ENCODE assay signal across 16 cellular contexts in the genomic region with DNA sequence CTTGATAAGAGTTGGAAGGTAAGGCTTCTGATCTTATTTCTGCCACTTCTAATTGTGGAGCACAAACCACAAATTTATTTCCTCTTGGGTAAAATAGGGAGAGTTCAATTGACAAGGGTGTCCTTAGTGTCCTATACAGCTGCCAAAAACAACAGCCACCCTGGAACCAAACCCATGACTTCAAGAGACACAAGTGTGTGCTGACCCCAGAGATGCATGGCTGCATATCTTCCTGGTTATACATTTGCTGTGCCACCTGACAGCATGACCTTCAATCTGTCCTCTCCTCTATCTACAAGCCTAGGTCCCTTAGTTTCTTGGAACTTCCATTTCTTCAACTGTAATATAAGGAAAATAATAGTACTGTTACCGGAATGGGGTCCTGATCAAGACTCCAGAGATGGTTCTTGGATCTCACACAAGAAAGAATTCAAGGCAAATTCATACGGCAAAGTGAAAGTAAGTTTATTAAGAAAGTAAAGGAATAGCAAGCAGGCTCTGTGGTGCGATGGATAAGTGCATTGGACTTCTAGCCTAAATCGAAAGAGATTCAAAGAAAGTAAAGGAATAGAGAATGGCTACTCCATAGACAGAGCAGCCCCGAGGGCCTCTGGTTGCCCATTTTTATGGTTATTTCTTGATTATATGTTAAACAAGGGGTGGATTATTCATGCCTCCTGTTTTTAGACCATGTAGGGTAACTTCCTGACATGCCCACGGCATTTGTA. TPM values are rescaled to one million over a fixed set of nuclear protein-coding genes. Genes with fewer than 3 reads are reported as not detected.
DNase-seq lines count a peak whose midpoint lies in the region; ATAC-seq and TF ChIP-seq lines count a peak whose summit lies in the region.
"Had no signal": no experiment of that assay in that cellular context is flagged by ENCODE, and none has a peak within 500 bp of the region (broad histone marks: within the 10 kb centered on the region; RNA-seq: fewer than 3 reads in every experiment).

No MANE protein-coding gene starts in this region.

- H3K27me3 ChIP-seq in endodermal cell (ENCODE audit: control insufficient read depth, insufficient read depth, low read length, poor library complexity, severe bottlenecking) (no peaks in the 10 kb centered on the region), trophoblast cell (ENCODE audit: insufficient read depth, low read length) (no peaks in the 10 kb centered on the region)
- H3K27me3 ChIP-seq: heart right ventricle, neutrophil, tibial artery had no signal

- 92 to 98% methylated on average over 4 to 6 of the region's 6 CpGs for WGBS in endodermal cell (ENCODE audit: insufficient coverage in 1 of 2, insufficient read length in 1 of 2), 2 experiments
- no CpG with 5 or more reads among the region's 6 CpGs for WGBS in trophoblast cell (ENCODE audit: extremely low coverage, insufficient coverage, insufficient read length)

- H3K9ac ChIP-seq in endodermal cell (ENCODE audit: extremely low read depth, low read length, poor library complexity, severe bottlenecking) (no peak overlapping the region), trophoblast cell (ENCODE audit: low read length) (no peak overlapping the region)

- H4K91ac ChIP-seq in trophoblast cell (ENCODE audit: low read depth, low read length) = peak overlapping the region; percentile 89

- no peaks in the 10 kb centered on the region for H3K9me3 Mint-ChIP-seq in T-helper 2 cell treated with Interferon-gamma antibody and Interleukin-4, amounts not matched to agents 5 μg/mL and 100 μg/mL, for 36 hours
- no peaks in the 10 kb centered on the region for H3K9me3 Mint-ChIP-seq in endodermal cell

- H3K4me1 ChIP-seq in endodermal cell (ENCODE audit: control insufficient read depth, insufficient read depth, low read length) (peaks cover 23% of the 10 kb centered on the region), trophoblast cell (ENCODE audit: control insufficient read depth in 1 of 2, insufficient read depth in 2 of 2, low read length in 2 of 2) (peaks cover 17 to 21% of the 10 kb centered on the region in 2 experiments)

- H3K27ac ChIP-seq in endodermal cell (ENCODE audit: low read depth, low read length) = no peak overlapping the region
- H3K27ac ChIP-seq in trophoblast cell (ENCODE audit: low read depth, low read length) = peak overlapping the region; percentile 92
- H3K27ac ChIP-seq: heart right ventricle, neutrophil had no signal

- H3K9me3 ChIP-seq in endodermal cell (ENCODE audit: control insufficient read depth, low read length) = no peaks in the 10 kb centered on the region
- no peaks in the 10 kb centered on the region for H3K9me3 ChIP-seq in trophoblast cell (ENCODE audit: insufficient read depth, low read depth, low read length)
- H3K9me3 ChIP-seq: heart right ventricle, neutrophil, tibial artery had no signal

- peak overlapping the region; percentile 94 for H2BK5ac ChIP-seq in trophoblast cell (ENCODE audit: low read depth, low read length, poor library complexity)

- H3K4me3 ChIP-seq in endodermal cell (ENCODE audit: low read length) = peak overlapping the region; percentile 27
- no peak overlapping the region for H3K4me3 ChIP-seq in trophoblast cell (ENCODE audit: low read depth, low read length)
- H3K4me3 ChIP-seq: heart right ventricle, tibial artery had no signal

- H3K4me1 Mint-ChIP-seq in T-helper 2 cell treated with Interferon-gamma antibody and Interleukin-4, amounts not matched to agents 5 μg/mL and 100 μg/mL, for 36 hours (ENCODE audit: low read depth) = peaks cover 75% of the 10 kb centered on the region
- H3K4me1 Mint-ChIP-seq in endodermal cell = peaks cover 32% of the 10 kb centered on the region

- intact Hi-C loops in posterior cingulate gyrus (cut with DNase I) = no loop called here

- H3K27ac Mint-ChIP-seq in T-helper 2 cell treated with Interferon-gamma antibody and Interleukin-4, amounts not matched to agents 5 μg/mL and 100 μg/mL, for 36 hours = no peak overlapping the region
- H3K27ac Mint-ChIP-seq in endodermal cell = no peak overlapping the region

- H4K12ac ChIP-seq in trophoblast cell (ENCODE audit: low read depth, low read length) = no peak overlapping the region

- peak overlapping the region; percentile 37 for H3K4me3 Mint-ChIP-seq in T-helper 2 cell treated with Interferon-gamma antibody and Interleukin-4, amounts not matched to agents 5 μg/mL and 100 μg/mL, for 36 hours
- H3K4me3 Mint-ChIP-seq in endodermal cell = no peak overlapping the region

- no peak for TF ChIP-seq CTCF in endodermal cell (conservative IDR thresholded peaks at IDR 0.05)

- peak overlapping the region; percentile 80 for H3K14ac ChIP-seq in trophoblast cell (ENCODE audit: low read length)

- H3K27me3 Mint-ChIP-seq in T-helper 2 cell treated with Interferon-gamma antibody and Interleukin-4, amounts not matched to agents 5 μg/mL and 100 μg/mL, for 36 hours (ENCODE audit: low read depth) = no peaks in the 10 kb centered on the region
- H3K27me3 Mint-ChIP-seq in endodermal cell (ENCODE audit: insufficient read depth) = no peaks in the 10 kb centered on the region

- ATAC-seq in GM18861 (IDR thresholded peaks at IDR 0.05; ENCODE audit: unreplicated experiment) = no peak
- ATAC-seq: heart right ventricle had no signal

- H2AK5ac ChIP-seq in trophoblast cell (ENCODE audit: low read length) = peak overlapping the region; percentile 66

- H3K23ac ChIP-seq in trophoblast cell (ENCODE audit: low read length) = no peak overlapping the region

- no peak overlapping the region for H3K4me2 ChIP-seq in trophoblast cell (ENCODE audit: low read length)

- H2BK120ac ChIP-seq in trophoblast cell (ENCODE audit: insufficient read depth, low read length, poor library complexity) = peak overlapping the region; percentile 98

- H4K8ac ChIP-seq in trophoblast cell (ENCODE audit: low read depth, low read length) = no peak overlapping the region

- peak overlapping the region; percentile 99 for H2BK12ac ChIP-seq in trophoblast cell (ENCODE audit: low read length)

- DNase-seq in T-helper 2 cell treated with Interferon-gamma antibody and Interleukin-4, amounts not matched to agents 5 μg/mL and 100 μg/mL, for 36 hours (ENCODE audit: low spot score) = no peak
- DNase-seq in T-helper 2 cell (no peak), NCI-H2029 (lab: John Stamatoyannopoulos, UW) (peak; percentile 50), endodermal cell (no peak), trophoblast cell (no peak), posterior cingulate gyrus (no peak), SKM-1 (lab: John Stamatoyannopoulos, UW; ENCODE audit: unreplicated experiment) (no peak)
- DNase-seq: cerebellar nuclear complex; HCEC 1CT; heart right ventricle; Kasumi-1; NCI-H2081; stimulated activated CD4-positive, alpha-beta T cell treated with anti-CD3 and anti-CD28 coated beads, Interleukin-12 subunit alpha, Interleukin-12 subunit beta, amount 100 ng/mL, for 4 hours; tibial artery had no signal

- peaks cover 23% of the 10 kb centered on the region for H3K79me1 ChIP-seq in trophoblast cell (ENCODE audit: low read length)

- peaks cover 1% of the 10 kb centered on the region for H3K36me3 Mint-ChIP-seq in T-helper 2 cell treated with Interferon-gamma antibody and Interleukin-4, amounts not matched to agents 5 μg/mL and 100 μg/mL, for 36 hours (ENCODE audit: low read depth)
- no peaks in the 10 kb centered on the region for H3K36me3 Mint-ChIP-seq in endodermal cell (ENCODE audit: low read depth)

- peak overlapping the region; percentile 92 for H3K4ac ChIP-seq in trophoblast cell (ENCODE audit: low read depth, low read length)

- peaks cover 3% of the 10 kb centered on the region for H3K79me2 ChIP-seq in trophoblast cell (ENCODE audit: control insufficient read depth, insufficient read depth, low read length, poor library complexity)

- no peak overlapping the region for H2AFZ ChIP-seq in trophoblast cell (ENCODE audit: insufficient read depth, low read length, poor library complexity)

- H3K36me3 ChIP-seq in endodermal cell (ENCODE audit: control insufficient read depth, insufficient read depth, low read length) (no peaks in the 10 kb centered on the region), trophoblast cell (ENCODE audit: control insufficient read depth in 1 of 2, insufficient read depth in 2 of 2, low read length in 2 of 2) (no peaks in the 10 kb centered on the region)
- H3K36me3 ChIP-seq: heart right ventricle, neutrophil, tibial artery had no signal

- no peak overlapping the region for H3K18ac ChIP-seq in trophoblast cell (ENCODE audit: low read length)

RNA-seq across cellular contexts. Expression of a gene that starts 15.5 kb away (rescaled TPM):
- total RNA-seq in endodermal cell = 100 to 1,000 TPM; 216 to 256 TPM
- 193 TPM for polyA plus RNA-seq in endodermal cell (2013, experiment 1 of 2)
- 178 TPM for polyA plus RNA-seq in endodermal cell (2013, experiment 2 of 2)
- 99.0 and 103 TPM in 2 replicates for polyA plus RNA-seq in trophoblast cell (2013)
